Comparison of ENCODE assay signal across 8 cellular contexts in the genomic region with DNA sequence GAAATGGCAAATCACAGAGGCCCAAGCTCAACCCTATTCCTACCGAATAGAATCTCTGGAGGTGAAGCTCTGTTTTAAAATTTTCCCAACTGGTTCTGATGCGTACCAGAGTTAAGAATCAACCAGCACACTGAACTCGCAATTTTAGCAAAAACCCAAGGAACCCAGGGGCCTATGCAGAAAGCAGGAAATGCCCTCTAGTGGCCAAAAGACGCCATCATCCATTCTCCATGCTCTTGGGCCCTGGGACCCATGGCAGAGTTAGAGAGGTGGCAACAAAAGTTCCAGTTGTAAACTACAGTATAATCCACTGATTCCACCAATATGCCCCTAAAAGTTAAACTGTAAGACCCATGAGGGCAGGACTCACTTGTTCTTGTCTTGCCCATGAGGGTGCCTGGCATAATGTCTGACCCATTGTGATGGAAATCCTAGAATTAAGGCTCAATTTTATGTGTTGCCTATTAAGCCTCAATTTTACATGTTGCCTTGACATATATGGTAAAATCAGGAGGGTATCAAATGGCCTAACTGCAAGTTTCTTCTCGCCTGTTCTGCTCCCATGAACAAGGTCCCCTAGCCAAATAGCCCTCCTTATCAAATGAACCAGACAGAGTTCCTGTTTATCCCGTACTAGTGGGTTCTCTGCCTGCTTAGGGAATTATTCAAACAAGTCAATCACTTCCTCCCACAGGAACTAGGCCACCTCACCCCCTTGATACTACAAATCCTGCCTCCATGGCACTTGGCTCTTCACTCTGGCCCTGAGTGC.
DNase-seq lines count a peak whose midpoint lies in the region; ATAC-seq and TF ChIP-seq lines count a peak whose summit lies in the region.

No MANE protein-coding gene starts in this region.

- DNase-seq in SJSA1 (ENCODE audit: low read depth in 1 of 2, low spot score in 2 of 2) (peak; percentile 63 to 67), head of caudate nucleus (peak; percentile 39 to 93 (median 80)), progenitor cell of endocrine pancreas (ENCODE audit: low spot score, unreplicated experiment) (peak; percentile 21)
- peak; percentile 87 for DNase-seq in activated naive CD4-positive, alpha-beta T cell treated with anti-CD3 and anti-CD28 coated beads for 36 hours

- no peaks in the 10 kb centered on the region for H4K20me1 ChIP-seq in DOHH2 (ENCODE audit: control insufficient read depth, insufficient read depth, low read depth, low read length)

- H3F3A ChIP-seq in DOHH2 (ENCODE audit: control insufficient read depth, insufficient read depth), result no peaks in the 10 kb centered on the region

- CTCF ChIA-PET in activated naive CD4-positive, alpha-beta T cell treated with anti-CD3 and anti-CD28 coated beads for 36 hours (lab: Charles Lee), result interaction anchor here (0.6 to 2.7 kb wide), 28 partner anchors 10 to 341 kb away, joined by 3 to 15 read pairs (median 4); no protein-coding TSS in a partner anchor

- H3K36me3 Mint-ChIP-seq in activated naive CD4-positive, alpha-beta T cell treated with anti-CD3 and anti-CD28 coated beads for 36 hours (ENCODE audit: low read depth), result no peaks in the 10 kb centered on the region
- H3K36me3 Mint-ChIP-seq in progenitor cell of endocrine pancreas (ENCODE audit: insufficient read depth), result no peaks in the 10 kb centered on the region

- no peak overlapping the region for H3K27ac Mint-ChIP-seq in activated naive CD4-positive, alpha-beta T cell treated with anti-CD3 and anti-CD28 coated beads for 36 hours
- H3K27ac Mint-ChIP-seq in progenitor cell of endocrine pancreas, result no peak overlapping the region

- H3K27me3 ChIP-seq in DOHH2 (ENCODE audit: control insufficient read depth, low read length) (no peaks in the 10 kb centered on the region), SJSA1 (replicated peaks) (no peaks in the 10 kb centered on the region)

- H3K9me3 ChIP-seq in DOHH2 (ENCODE audit: control insufficient read depth, insufficient read depth, low read length) (no peaks in the 10 kb centered on the region), SJSA1 (replicated peaks) (no peaks in the 10 kb centered on the region)

- H3K9me3 Mint-ChIP-seq in activated naive CD4-positive, alpha-beta T cell treated with anti-CD3 and anti-CD28 coated beads for 36 hours, result no peaks in the 10 kb centered on the region
- no peaks in the 10 kb centered on the region for H3K9me3 Mint-ChIP-seq in progenitor cell of endocrine pancreas (ENCODE audit: low read depth)

- H3K27ac ChIP-seq in DOHH2 (ENCODE audit: low read depth, low read length), result no peak overlapping the region
- H3K27ac ChIP-seq in SJSA1, result 0 out of 2 replicates have a peak overlapping the region, but pooled peaks have one; percentile 7

- H3K4me3 ChIP-seq in DOHH2 (ENCODE audit: low read length), result no peak overlapping the region
- H3K4me3 ChIP-seq in SJSA1, result no peak overlapping the region

- intact Hi-C loops in activated naive CD4-positive, alpha-beta T cell treated with anti-CD3 and anti-CD28 coated beads for 36 hours (cut with micrococcal nuclease), result loop anchor here (1.0 to 2.0 kb wide), 9 partner anchors 63 to 738 kb away; a partner anchor contains a TSS
- intact Hi-C loops in head of caudate nucleus (cut with DNase I), result no loop called here

- peaks cover 16% of the 10 kb centered on the region for H3K4me1 ChIP-seq in DOHH2 (ENCODE audit: control insufficient read depth, low read length)
- peaks cover 19% of the 10 kb centered on the region for H3K4me1 ChIP-seq in SJSA1 (replicated peaks)

- no peaks in the 10 kb centered on the region for H3K36me3 ChIP-seq in DOHH2 (ENCODE audit: control insufficient read depth, low read length)
- no peaks in the 10 kb centered on the region for H3K36me3 ChIP-seq in SJSA1

- TF ChIP-seq CTCF in DOHH2 (IDR thresholded peaks at IDR 0.05; ENCODE audit: low read depth, low read length, poor library complexity, severe bottlenecking) (peak; percentile 96), LNCAP (IDR thresholded peaks at IDR 0.05) (peak; percentile 85), progenitor cell of endocrine pancreas (IDR thresholded peaks at IDR 0.05; ENCODE audit: unreplicated experiment) (peak; percentile 89)

- peaks cover 8% of the 10 kb centered on the region for H3K27me3 Mint-ChIP-seq in activated naive CD4-positive, alpha-beta T cell treated with anti-CD3 and anti-CD28 coated beads for 36 hours (ENCODE audit: low read depth)
- no peaks in the 10 kb centered on the region for H3K27me3 Mint-ChIP-seq in progenitor cell of endocrine pancreas

- ATAC-seq in GM21737 (IDR thresholded peaks at IDR 0.05; ENCODE audit: unreplicated experiment), result peak; percentile 67
- no peak for ATAC-seq in HG03097 (IDR thresholded peaks at IDR 0.05; ENCODE audit: low FRiP score, unreplicated experiment)

- H3K4me1 Mint-ChIP-seq in activated naive CD4-positive, alpha-beta T cell treated with anti-CD3 and anti-CD28 coated beads for 36 hours (ENCODE audit: low read depth), result peaks cover 38% of the 10 kb centered on the region
- H3K4me1 Mint-ChIP-seq in progenitor cell of endocrine pancreas (ENCODE audit: low read depth), result peaks cover 10% of the 10 kb centered on the region

- H3K79me2 ChIP-seq in DOHH2 (ENCODE audit: control insufficient read depth, low read length), result no peaks in the 10 kb centered on the region

- no peaks in the 10 kb centered on the region for H3K9me2 ChIP-seq in DOHH2 (replicated peaks; ENCODE audit: control insufficient read depth, low read length)

- H3K4me3 Mint-ChIP-seq in activated naive CD4-positive, alpha-beta T cell treated with anti-CD3 and anti-CD28 coated beads for 36 hours, result no peak overlapping the region
- H3K4me3 Mint-ChIP-seq in progenitor cell of endocrine pancreas (ENCODE audit: low read depth), result no peak overlapping the region

- H3K4me2 ChIP-seq in DOHH2 (ENCODE audit: low read length), result no peak overlapping the region

Comparison
In these comparisons a context has a peak if more than half of its experiments do, and no peak if none do; other contexts are left out.
1. DNase-seq: peak in every context shown above with its lines; median percentile 87 in activated naive CD4-positive, alpha-beta T cell treated with anti-CD3 and anti-CD28 coated beads for 36 hours; 80 in head of caudate nucleus; 65 in SJSA1; 21 in progenitor cell of endocrine pancreas.